15 cellular contexts compared by ENCODE assay signal in the genomic region with DNA sequence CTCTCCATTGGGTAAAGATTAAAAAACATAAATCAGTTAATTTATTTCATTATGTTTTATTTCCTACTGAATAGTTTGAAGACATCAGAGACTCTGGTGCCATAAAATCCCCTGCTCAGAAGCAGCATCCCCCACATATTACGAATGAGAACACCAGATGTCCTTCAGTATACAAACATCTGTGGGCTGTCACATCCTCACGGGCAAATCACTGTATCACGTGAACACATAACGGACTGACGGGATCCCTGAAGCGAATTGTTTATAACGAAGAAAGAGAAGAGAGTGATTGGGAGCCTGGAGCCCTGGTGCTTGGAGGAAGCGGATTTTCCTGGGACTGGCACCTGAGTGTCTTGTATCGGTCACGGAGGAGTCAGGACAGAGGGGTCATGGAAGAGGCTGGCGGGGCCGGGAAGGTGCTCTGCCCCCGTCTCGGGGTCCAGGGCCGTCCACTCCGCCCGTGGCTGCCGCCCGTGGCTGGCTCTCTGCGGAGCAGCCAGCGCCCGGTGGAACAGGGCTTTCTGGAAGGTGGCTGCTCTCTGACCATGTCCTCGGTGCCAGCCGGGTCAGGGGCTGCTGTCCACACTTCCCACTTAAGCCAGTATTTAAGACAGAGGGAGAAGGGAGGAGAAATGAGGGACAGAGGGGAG.
DNase-seq lines count a peak whose midpoint lies in the region; ATAC-seq and TF ChIP-seq lines count a peak whose summit lies in the region.
"Had no signal": no experiment of that assay in that cellular context is flagged by ENCODE, and none has a peak within 500 bp of the region (broad histone marks: within the 10 kb centered on the region; RNA-seq: fewer than 3 reads in every experiment).

No MANE protein-coding gene starts in this region.

- H3K14ac ChIP-seq in IMR-90 (replicated peaks; ENCODE audit: low read depth, low read length), result no peak overlapping the region; the same call in 1 of the 2 replicates

- H3K4me3 ChIP-seq in AG04450 (ENCODE audit: low read depth, low read length) (peak overlapping the region; percentile 39), IMR-90 (ENCODE audit: insufficient read depth, low read depth, low read length) (no peak overlapping the region), kidney epithelial cell (ENCODE audit: low read depth, low read length) (peak overlapping the region; percentile 41), osteoblast (ENCODE audit: insufficient read depth, low read length) (no peak overlapping the region)
- H3K4me3 ChIP-seq: BLaER1, SK-N-MC had no signal

- peak overlapping the region; percentile 2; the same call in 1 of the 2 replicates for H3K4ac ChIP-seq in IMR-90 (ENCODE audit: low read depth, low read length)

- peak overlapping the region in 1 of 2 experiments; percentile 28; a peak in 1 of 4 replicates for H4K8ac ChIP-seq in IMR-90 (ENCODE audit: low read depth in 2 of 2, low read length in 2 of 2)

- no peak overlapping the region for H2BK5ac ChIP-seq in IMR-90 (ENCODE audit: low read depth, low read length, poor library complexity, severe bottlenecking)

- H3K9me3 Mint-ChIP-seq in activated T-cell treated with anti-CD3 and anti-CD28 coated beads, Interleukin-2, amount 50 U/mL, for 4 hours, result peaks cover 8% of the 10 kb centered on the region
- peaks cover 11 to 15% of the 10 kb centered on the region in 2 donors for H3K9me3 Mint-ChIP-seq in activated T-cell treated with anti-CD3 and anti-CD28 coated beads, Interleukin-2, amount 50 U/mL, for 72 hours
- H3K9me3 Mint-ChIP-seq: H9 had no signal

- H3K4me3 Mint-ChIP-seq in activated T-cell treated with anti-CD3 and anti-CD28 coated beads, Interleukin-2, amount 50 U/mL, for 4 hours, result no peak overlapping the region
- H3K4me3 Mint-ChIP-seq in activated T-cell treated with anti-CD3 and anti-CD28 coated beads, Interleukin-2, amount 50 U/mL, for 72 hours, result no peak overlapping the region
- H3K4me3 Mint-ChIP-seq: H9 had no signal

- H4K20me1 ChIP-seq in IMR-90 (ENCODE audit: insufficient read depth, low read length) (no peaks in the 10 kb centered on the region), osteoblast (ENCODE audit: insufficient read depth, low read length) (no peaks in the 10 kb centered on the region)
- H4K20me1 ChIP-seq: BLaER1 had no signal

- no peak overlapping the region for H3K9ac ChIP-seq in IMR-90 (ENCODE audit: low read depth, low read length)
- H3K9ac ChIP-seq: BLaER1 had no signal

- no peak overlapping the region for H4K91ac ChIP-seq in IMR-90 (ENCODE audit: insufficient read depth, low read depth, low read length)

- H2BK15ac ChIP-seq in IMR-90 (ENCODE audit: low read depth, low read length), result no peak overlapping the region

- H3K23ac ChIP-seq in IMR-90 (ENCODE audit: low read depth, low read length), result no peak overlapping the region

- no peak for TF ChIP-seq RAD21 in IMR-90 (IDR thresholded peaks at IDR 0.05; ENCODE audit: low read length)

- H3K27ac Mint-ChIP-seq in activated T-cell treated with anti-CD3 and anti-CD28 coated beads, Interleukin-2, amount 50 U/mL, for 72 hours, result no peak overlapping the region
- H3K27ac Mint-ChIP-seq: H9 had no signal

- DNase-seq in AG04450 (ENCODE audit: low read depth, low spot score), result peak; percentile 7
- peak; percentile 38 for DNase-seq in IMR-90
- DNase-seq in kidney epithelial cell (ENCODE audit: low read depth), result no peak
- DNase-seq in osteoblast (ENCODE audit: insufficient read length, low spot score, missing footprints), result no peak
- DNase-seq in activated T-cell treated with anti-CD3 and anti-CD28 coated beads, Interleukin-2, amount 50 U/mL, for 4 hours, result no peak
- no peak for DNase-seq in activated T-cell treated with anti-CD3 and anti-CD28 coated beads, Interleukin-2, amount 50 U/mL, for 72 hours
- DNase-seq: H9, NCI-H1417, NCI-H2029, NCI-H510A treated with DMSO at 0.1 percent for 48 hours, PC-3 had no signal

- CTCF ChIA-PET in AG04450 (lab: Charles Lee) (no interaction called here), IMR-90 (lab: Yijun Ruan, JAX) (no interaction called here)

- WGBS in IMR-90 (ENCODE audit: extremely low coverage in 2 of 2, insufficient read length in 1 of 2), 2 experiments, result 35% methylated on average over 4 of the region's 24 CpGs; no CpG with 5 or more reads in 1 of the 2 experiments

- intact Hi-C loops in IMR-90 (cut with micrococcal nuclease), result loop anchor here (10.0 kb wide), 1 partner anchor 452 kb away; the partner anchor contains the start of gene FAT1

- H3K4me2 ChIP-seq in IMR-90 (ENCODE audit: low read depth, low read length) (peak overlapping the region; percentile 48), osteoblast (ENCODE audit: insufficient read depth, low read length) (peak overlapping the region; percentile 12)
- H3K4me2 ChIP-seq: BLaER1 had no signal

- POLR2A ChIA-PET in AG04450 (lab: Yijun Ruan, JAX), result no interaction called here
- POLR2A ChIA-PET in IMR-90 (lab: Charles Lee; ENCODE audit: unreplicated experiment), result no interaction called here

- no peaks in the 10 kb centered on the region for H3K79me2 ChIP-seq in osteoblast (ENCODE audit: insufficient read depth, low read length)

- peak overlapping the region; percentile 11 for H2BK120ac ChIP-seq in IMR-90 (ENCODE audit: low read depth, low read length)

- TF ChIP-seq CTCF in AG04450 (IDR thresholded peaks at IDR 0.05; ENCODE audit: low read depth, low read length) (no peak), IMR-90 (conservative IDR thresholded peaks at IDR 0.05; ENCODE audit: low read depth, low read length) (no peak), kidney epithelial cell (IDR thresholded peaks at IDR 0.05; ENCODE audit: insufficient read depth, low read length, poor library complexity, severe bottlenecking) (no peak), osteoblast (IDR thresholded peaks at IDR 0.05; ENCODE audit: extremely low read depth, low read depth, low read length) (no peak)

- H3K18ac ChIP-seq in IMR-90 (ENCODE audit: low read depth, low read length), result no peak overlapping the region; the same call in 1 of the 2 replicates

- no peaks in the 10 kb centered on the region for H3K4me1 Mint-ChIP-seq in activated T-cell treated with anti-CD3 and anti-CD28 coated beads, Interleukin-2, amount 50 U/mL, for 4 hours (ENCODE audit: low read depth)
- no peaks in the 10 kb centered on the region for H3K4me1 Mint-ChIP-seq in activated T-cell treated with anti-CD3 and anti-CD28 coated beads, Interleukin-2, amount 50 U/mL, for 72 hours (ENCODE audit: low read depth)

- peak overlapping the region; percentile 29 for H2BK20ac ChIP-seq in IMR-90 (ENCODE audit: low read depth, low read length)

- no peak overlapping the region for H2AK5ac ChIP-seq in IMR-90 (ENCODE audit: low read depth, low read length)

- no peaks in the 10 kb centered on the region; the same call in 1 of the 2 replicates for H3K9me1 ChIP-seq in IMR-90 (ENCODE audit: insufficient read depth, low read length)

- H3K9me3 ChIP-seq in AG04450 (ENCODE audit: control insufficient read depth, insufficient read depth, low read length) (no peaks in the 10 kb centered on the region), IMR-90 (ENCODE audit: control insufficient read depth, insufficient read depth, low read length) (no peaks in the 10 kb centered on the region), osteoblast (ENCODE audit: low read depth, low read length) (no peaks in the 10 kb centered on the region)
- H3K9me3 ChIP-seq: BLaER1 had no signal

- H2AFZ ChIP-seq in IMR-90 (replicated peaks; ENCODE audit: low read length, poor library complexity) (peak overlapping the region; percentile 85), osteoblast (ENCODE audit: low read length) (no peak overlapping the region)

- no peak overlapping the region for H4K5ac ChIP-seq in IMR-90 (ENCODE audit: low read depth, low read length)

- BruUV-seq in IMR-90 (replicated peaks; lab: Mats Ljungman, UMichigan), result no TSS peak

- no peak for TF ChIP-seq POLR2A in IMR-90 (IDR thresholded peaks at IDR 0.05; ENCODE audit: low read depth, low read length)

- in situ Hi-C loops in IMR-90 (cut with MboI; ENCODE audit: low sequenced_read_pairs), result no loop called here

- dilution Hi-C loops in IMR-90 (cut with HindIII; ENCODE audit: low sequenced_read_pairs, unreplicated experiment), result no loop called here

- H3K36me3 ChIP-seq in IMR-90 (ENCODE audit: control insufficient read depth, insufficient read depth, low read length) (no peaks in the 10 kb centered on the region), kidney epithelial cell (ENCODE audit: control insufficient read depth, insufficient read depth, low read length) (no peaks in the 10 kb centered on the region), osteoblast (ENCODE audit: insufficient read depth, low read length) (no peaks in the 10 kb centered on the region)
- H3K36me3 ChIP-seq: BLaER1 had no signal

- no peak overlapping the region for H3K56ac ChIP-seq in IMR-90 (ENCODE audit: extremely low read depth, insufficient read depth, low read length)

- H3K27me3 ChIP-seq in AG04450 (ENCODE audit: control insufficient read depth, insufficient read depth, low read length) (no peaks in the 10 kb centered on the region), IMR-90 (ENCODE audit: control insufficient read depth, insufficient read depth, low read length) (no peaks in the 10 kb centered on the region), kidney epithelial cell (ENCODE audit: control insufficient read depth, insufficient read depth, low read length) (no peaks in the 10 kb centered on the region), osteoblast (ENCODE audit: insufficient read depth, low read length) (no peaks in the 10 kb centered on the region)
- H3K27me3 ChIP-seq: BLaER1 had no signal

- H3K27ac ChIP-seq in AG04450 (ENCODE audit: low read depth, low read length), result no peak overlapping the region
- no peak overlapping the region for H3K27ac ChIP-seq in IMR-90 (ENCODE audit: insufficient read depth, low read length)
- no peak overlapping the region for H3K27ac ChIP-seq in osteoblast (ENCODE audit: low read depth, low read length)
- H3K27ac ChIP-seq: BLaER1, SK-N-MC had no signal

- no peaks in the 10 kb centered on the region for H3K36me3 Mint-ChIP-seq in activated T-cell treated with anti-CD3 and anti-CD28 coated beads, Interleukin-2, amount 50 U/mL, for 4 hours (ENCODE audit: insufficient read depth)
- H3K36me3 Mint-ChIP-seq in activated T-cell treated with anti-CD3 and anti-CD28 coated beads, Interleukin-2, amount 50 U/mL, for 72 hours (ENCODE audit: insufficient read depth in 2 of 2), result no peaks in the 10 kb centered on the region

- H3K4me1 ChIP-seq in IMR-90 (ENCODE audit: control insufficient read depth, insufficient read depth, low read length), result peaks cover 2% of the 10 kb centered on the region; the same call in 1 of the 2 replicates
- H3K4me1 ChIP-seq in osteoblast (ENCODE audit: insufficient read depth, low read length), result no peaks in the 10 kb centered on the region

- H3K27me3 Mint-ChIP-seq in activated T-cell treated with anti-CD3 and anti-CD28 coated beads, Interleukin-2, amount 50 U/mL, for 4 hours (ENCODE audit: low read depth), result no peaks in the 10 kb centered on the region
- H3K27me3 Mint-ChIP-seq in activated T-cell treated with anti-CD3 and anti-CD28 coated beads, Interleukin-2, amount 50 U/mL, for 72 hours (ENCODE audit: low read depth), result no peaks in the 10 kb centered on the region

- ATAC-seq in IMR-90 (ENCODE audit: low read depth) (peak; percentile 37; the same call in 1 of the 2 replicates), HG02798 (IDR thresholded peaks at IDR 0.05; ENCODE audit: poor library complexity, unreplicated experiment) (no peak)
- no peak for ATAC-seq in activated T-cell treated with anti-CD3 and anti-CD28 coated beads, Interleukin-2, amount 50 U/mL, for 4 hours
- ATAC-seq in activated T-cell treated with anti-CD3 and anti-CD28 coated beads, Interleukin-2, amount 50 U/mL, for 72 hours (replicated peaks in 1 of 2), result no peak
- ATAC-seq: PC-3, Right ventricle myocardium inferior had no signal

- H2AK9ac ChIP-seq in IMR-90 (replicated peaks; ENCODE audit: low read depth, low read length, poor library complexity), result peak overlapping the region; percentile 44

- no peaks in the 10 kb centered on the region for H3K79me1 ChIP-seq in IMR-90 (ENCODE audit: low read depth in 1 of 2, low read length in 2 of 2)

Comparison
In these comparisons a context has a peak if more than half of its experiments do, and no peak if none do; other contexts are left out.
1. DNase-seq: peak in AG04450 (single experiment) and IMR-90 (single experiment); none in kidney epithelial cell (single experiment), osteoblast (single experiment), activated T-cell treated with anti-CD3 and anti-CD28 coated beads, Interleukin-2, amount 50 U/mL, for 4 hours (single experiment) and activated T-cell treated with anti-CD3 and anti-CD28 coated beads, Interleukin-2, amount 50 U/mL, for 72 hours (0 of 2).
2. H3K4me3 ChIP-seq: peak in AG04450 (single experiment) and kidney epithelial cell (single experiment); none in IMR-90 (single experiment) and osteoblast (single experiment).